ENCODE assay signal across 8 cellular contexts in the genomic region with DNA sequence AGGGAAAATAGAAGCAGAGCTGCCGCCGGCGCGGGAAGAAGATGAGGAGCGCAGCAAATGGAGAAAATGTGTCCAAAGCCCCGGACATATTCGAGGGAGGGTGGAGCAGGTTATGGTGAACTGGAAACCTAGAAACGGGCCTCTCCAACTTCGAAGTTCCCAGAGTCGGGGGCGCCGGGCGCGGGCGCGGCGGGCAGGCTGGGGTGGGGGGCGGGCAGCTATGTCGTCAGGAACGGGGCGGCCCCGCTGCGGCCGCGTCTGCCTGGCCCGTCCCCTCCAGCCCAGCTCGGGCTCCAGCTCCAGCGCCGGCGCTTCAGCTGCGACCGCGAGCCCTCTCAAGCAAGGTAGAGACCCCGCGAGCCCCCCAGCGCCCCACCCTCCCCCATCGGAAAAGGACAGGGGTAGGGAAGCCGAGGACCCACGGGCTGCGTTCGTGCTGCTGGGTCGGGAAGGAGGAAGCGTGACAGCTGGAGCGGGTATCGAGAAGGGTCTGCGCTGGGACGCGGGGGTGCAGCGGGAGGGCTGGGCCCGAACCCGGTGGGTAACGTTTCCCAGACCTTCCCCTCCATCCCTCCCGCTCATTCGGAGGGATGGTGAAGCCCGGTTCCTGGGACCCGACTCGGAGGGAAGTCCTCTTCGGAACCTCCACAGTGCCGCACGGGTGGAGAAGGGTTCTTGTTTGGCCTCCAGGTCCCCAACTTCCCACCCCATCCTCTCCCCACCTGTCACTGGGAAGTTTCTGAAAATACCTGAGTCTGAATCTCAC. TPM values are rescaled to one million over a fixed set of nuclear protein-coding genes. Genes with fewer than 3 reads are reported as not detected.
DNase-seq lines count a peak whose midpoint lies in the region; ATAC-seq and TF ChIP-seq lines count a peak whose summit lies in the region.

No MANE protein-coding gene starts in this region.

- CTCF ChIA-PET in SK-N-SH (lab: Yijun Ruan, JAX), result interaction anchor here (0.8 to 3.6 kb wide), 8 partner anchors 8 to 1897 kb away, joined by 3 to 37 read pairs (median 5); partner anchors contain the start of gene SARNP

- H3K4me1 ChIP-seq in SK-N-SH (ENCODE audit: control insufficient read depth in 1 of 2, insufficient read depth in 2 of 2, low read depth in 1 of 2, low read length in 1 of 2), result peaks cover 19 to 32% of the 10 kb centered on the region in 2 experiments; a peak in 3 of 4 replicates
- peaks cover 13% of the 10 kb centered on the region for H3K4me1 ChIP-seq in smooth muscle cell (ENCODE audit: low read depth)

- H3K9ac ChIP-seq in SK-N-SH (peak overlapping the region; percentile 69), smooth muscle cell (ENCODE audit: low read depth) (peak overlapping the region; percentile 82)

- H3K4me2 ChIP-seq in SK-N-SH, result peak overlapping the region; percentile 90
- peak overlapping the region; percentile 95 for H3K4me2 ChIP-seq in smooth muscle cell

- no peaks in the 10 kb centered on the region for H3K9me3 ChIP-seq in SK-N-SH
- no peaks in the 10 kb centered on the region for H3K9me3 ChIP-seq in smooth muscle cell (replicated peaks; ENCODE audit: low read depth)

- POLR2A ChIA-PET in SK-N-SH (lab: Yijun Ruan, JAX), result interaction anchor here (0.8 to 2.2 kb wide), 6 partner anchors 42 to 194 kb away, joined by 3 to 8 read pairs (median 4); partner anchors contain the start of genes DNAJC14, ORMDL2, RAB5B and SARNP

- H2AFZ ChIP-seq in SK-N-SH (ENCODE audit: low read depth), result peak overlapping the region; percentile 73
- peak overlapping the region; percentile 92 for H2AFZ ChIP-seq in smooth muscle cell (ENCODE audit: low read depth)

- H4K20me1 ChIP-seq in SK-N-SH (ENCODE audit: insufficient read depth) (no peaks in the 10 kb centered on the region), smooth muscle cell (ENCODE audit: low read depth) (no peaks in the 10 kb centered on the region)

- no peak for ATAC-seq in HG02981 (IDR thresholded peaks at IDR 0.05; ENCODE audit: unreplicated experiment)

- DNase-seq in 8988T (peak; percentile 56), SK-N-SH (peak; percentile 88), cerebellum (ENCODE audit: low spot score) (peak; percentile 69), kidney glomerular epithelial cell (lab: John Stamatoyannopoulos, UW) (peak; percentile 26), smooth muscle cell (lab: John Stamatoyannopoulos, UW; ENCODE audit: unreplicated experiment) (peak; percentile 19), NCI-H2171 (lab: John Stamatoyannopoulos, UW) (no peak)

- 3% methylated on average over 19 of the region's 60 CpGs for WGBS in SK-N-SH (ENCODE audit: low lambda C conversion rate)
- under 1% methylated on average over 34 of the region's 60 CpGs for WGBS in smooth muscle cell (ENCODE audit: low lambda C conversion rate)

- H3K4me3 ChIP-seq in GM12875 (ENCODE audit: low read depth, low read length) (peak overlapping the region; percentile 90), SK-N-SH (ENCODE audit: low read depth in 2 of 2, low read length in 1 of 2) (peak overlapping the region; percentile 64 to 72), smooth muscle cell (peak overlapping the region; percentile 83)

- H3K9me2 ChIP-seq in SK-N-SH, result no peaks in the 10 kb centered on the region

- no peak for TF ChIP-seq EP300 in SK-N-SH (IDR thresholded peaks at IDR 0.05; ENCODE audit: borderline replicate concordance in 1 of 2, low read depth in 1 of 2, low read length in 1 of 2)

- TF ChIP-seq RAD21 in SK-N-SH (IDR thresholded peaks at IDR 0.05; ENCODE audit: low read length), result no peak

- no peaks in the 10 kb centered on the region for H3K27me3 ChIP-seq in SK-N-SH (ENCODE audit: insufficient read depth)
- H3K27me3 ChIP-seq in smooth muscle cell (ENCODE audit: low read depth), result no peaks in the 10 kb centered on the region

- H3F3A ChIP-seq in SK-N-SH (replicated peaks; ENCODE audit: insufficient read depth), result peaks cover 21% of the 10 kb centered on the region
- H3F3A ChIP-seq in smooth muscle cell (ENCODE audit: low read depth), result peaks cover 24% of the 10 kb centered on the region

- TF ChIP-seq CTCF in GM12875 (IDR thresholded peaks at IDR 0.05; ENCODE audit: borderline replicate concordance, insufficient read depth, low read depth, low read length) (no peak), SK-N-SH (IDR thresholded peaks at IDR 0.05) (no peak), smooth muscle cell (IDR thresholded peaks at IDR 0.05; ENCODE audit: borderline replicate concordance, insufficient read depth, poor library complexity, severe bottlenecking) (no peak)

- H3K79me2 ChIP-seq in SK-N-SH (ENCODE audit: insufficient read depth), result peaks cover 48% of the 10 kb centered on the region
- H3K79me2 ChIP-seq in smooth muscle cell (ENCODE audit: low read depth), result peaks cover 23% of the 10 kb centered on the region

- peak overlapping the region; percentile 79 to 80 for H3K27ac ChIP-seq in SK-N-SH (ENCODE audit: low read depth in 2 of 2, low read length in 1 of 2)
- H3K27ac ChIP-seq in smooth muscle cell (ENCODE audit: low read depth), result peak overlapping the region; percentile 75

- peaks cover 0 to 3% of the 10 kb centered on the region in 2 experiments for H3K36me3 ChIP-seq in SK-N-SH (replicated peaks in 1 of 2; ENCODE audit: control insufficient read depth in 1 of 2, insufficient read depth in 2 of 2, low read length in 1 of 2)
- H3K36me3 ChIP-seq in smooth muscle cell (ENCODE audit: low read depth), result no peaks in the 10 kb centered on the region

TF ChIP-seq in SK-N-SH, 30 proteins besides CTCF, POLR2A, EP300 and RAD21:
- TF ChIP-seq USF2 (IDR thresholded peaks at IDR 0.05; ENCODE audit: borderline replicate concordance, low read depth, low read length) (no peak), MXI1 (IDR thresholded peaks at IDR 0.05; ENCODE audit: low read depth, low read length) (no peak), TAF1 (IDR thresholded peaks at IDR 0.05; ENCODE audit: borderline replicate concordance, low read depth, low read length) (no peak), RFX5 (IDR thresholded peaks at IDR 0.05; ENCODE audit: low read length) (no peak), USF1 (IDR thresholded peaks at IDR 0.05; ENCODE audit: borderline replicate concordance, low read depth) (no peak), TCF12 (IDR thresholded peaks at IDR 0.05) (no peak), FOSL2 (IDR thresholded peaks at IDR 0.05; ENCODE audit: borderline replicate concordance, low read depth) (no peak), GABPA (IDR thresholded peaks at IDR 0.05; ENCODE audit: low read depth) (no peak)
- TF ChIP-seq, protein P1, sequence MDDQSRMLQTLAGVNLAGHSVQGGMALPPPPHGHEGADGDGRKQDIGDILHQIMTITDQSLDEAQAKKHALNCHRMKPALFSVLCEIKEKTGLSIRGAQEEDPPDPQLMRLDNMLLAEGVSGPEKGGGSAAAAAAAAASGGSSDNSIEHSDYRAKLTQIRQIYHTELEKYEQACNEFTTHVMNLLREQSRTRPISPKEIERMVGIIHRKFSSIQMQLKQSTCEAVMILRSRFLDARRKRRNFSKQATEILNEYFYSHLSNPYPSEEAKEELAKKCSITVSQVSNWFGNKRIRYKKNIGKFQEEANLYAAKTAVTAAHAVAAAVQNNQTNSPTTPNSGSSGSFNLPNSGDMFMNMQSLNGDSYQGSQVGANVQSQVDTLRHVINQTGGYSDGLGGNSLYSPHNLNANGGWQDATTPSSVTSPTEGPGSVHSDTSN (IDR thresholded peaks at IDR 0.05), result no peak

RNA-seq across cellular contexts. Expression of gene DGKA, which starts 1.0 kb away (rescaled TPM):
- 74.6 and 75.9 TPM in 2 replicates for polyA plus RNA-seq in SK-N-SH (2012; rRNA removed)
- polyA plus RNA-seq in SK-N-SH (2012; cell fraction: cytosol; rRNA removed), result 47.2 and 52.0 TPM in 2 replicates
- polyA plus RNA-seq in SK-N-SH (2012; cell fraction: nucleus; rRNA removed), result 213 and 244 TPM in 2 replicates
- total RNA-seq in cerebellum, result 14.0 TPM
- total RNA-seq in smooth muscle cell, result 86.0 and 87.1 TPM in 2 replicates
- 66.3 and 125 TPM in 2 replicates for polyA plus RNA-seq in smooth muscle cell

RNA-seq across cellular contexts. Expression of gene PYM1, which starts 4.3 kb away (rescaled TPM):
- polyA plus RNA-seq in SK-N-SH (2012; rRNA removed) (36.0 and 36.3 TPM in 2 replicates), smooth muscle cell (48.2 and 51.2 TPM in 2 replicates)
- polyA plus RNA-seq in SK-N-SH (2012; cell fraction: cytosol; rRNA removed), result 39.3 and 40.9 TPM in 2 replicates
- polyA plus RNA-seq in SK-N-SH (2012; cell fraction: nucleus; rRNA removed), result 16.7 and 21.0 TPM in 2 replicates
- total RNA-seq in cerebellum (11.0 TPM), smooth muscle cell (28.6 and 36.0 TPM in 2 replicates)

RNA-seq across cellular contexts. Expression of gene PMEL, which starts 33.9 kb away (rescaled TPM):
- polyA plus RNA-seq in SK-N-SH (2012; rRNA removed) (1.8 and 2.7 TPM in 2 replicates), smooth muscle cell (1.4 and 1.9 TPM in 2 replicates)
- polyA plus RNA-seq in SK-N-SH (2012; cell fraction: cytosol; rRNA removed), result 0.60 and 0.79 TPM in 2 replicates
- 5.4 and 5.5 TPM in 2 replicates for polyA plus RNA-seq in SK-N-SH (2012; cell fraction: nucleus; rRNA removed)
- total RNA-seq in cerebellum (0.54 TPM), smooth muscle cell (1.8 and 4.7 TPM in 2 replicates)

RNA-seq across cellular contexts. Expression of gene CDK2, which starts 34.7 kb away (rescaled TPM):
- 34.7 and 43.3 TPM in 2 replicates for polyA plus RNA-seq in SK-N-SH (2012; rRNA removed)
- polyA plus RNA-seq in SK-N-SH (2012; cell fraction: cytosol; rRNA removed), result 21.7 and 27.5 TPM in 2 replicates
- polyA plus RNA-seq in SK-N-SH (2012; cell fraction: nucleus; rRNA removed), result 81.1 and 115 TPM in 2 replicates
- total RNA-seq in cerebellum, result 25.7 TPM
- 36.5 and 37.5 TPM in 2 replicates for total RNA-seq in smooth muscle cell
- 25.8 and 33.3 TPM in 2 replicates for polyA plus RNA-seq in smooth muscle cell

RNA-seq across cellular contexts. Expression of gene RAB5B, which starts 41.9 kb away (rescaled TPM):
- polyA plus RNA-seq in SK-N-SH (2012; rRNA removed), result 54.0 and 79.4 TPM in 2 replicates
- polyA plus RNA-seq in SK-N-SH (2012; cell fraction: cytosol; rRNA removed), result 60.7 and 66.8 TPM in 2 replicates
- polyA plus RNA-seq in SK-N-SH (2012; cell fraction: nucleus; rRNA removed), result 40.9 and 67.0 TPM in 2 replicates
- 46.5 TPM for total RNA-seq in cerebellum
- total RNA-seq in smooth muscle cell, result 77.2 and 90.4 TPM in 2 replicates
- 81.9 and 93.4 TPM in 2 replicates for polyA plus RNA-seq in smooth muscle cell
